In genomic region chr15:39628131-39628482, GRCh38 we compare ENCODE assay signal across 10 cellular contexts. TPM values are rescaled to one million over a fixed set of nuclear protein-coding genes. Genes with fewer than 3 reads are reported as not detected.
DNase-seq lines count a peak whose midpoint lies in the region; ATAC-seq, FAIRE-seq and TF ChIP-seq lines count a peak whose summit lies in the region.
"Had no signal": no experiment of that assay in that cellular context is flagged by ENCODE, and none has a peak within 500 bp of the region (broad histone marks: within the 10 kb centered on the region; RNA-seq: fewer than 3 reads in every experiment).

No MANE protein-coding gene starts in this region.

- TF ChIP-seq POLR2A in stomach (IDR thresholded peaks at IDR 0.05) (no peak), GM12891 (IDR thresholded peaks at IDR 0.05; ENCODE audit: low read depth, low read length) (no peak), GM18505 (IDR thresholded peaks at IDR 0.05; ENCODE audit: borderline replicate concordance, extremely low read depth, insufficient read depth, insufficient read length) (no peak)

- peak overlapping the region; percentile 52 for H3K27ac Mint-ChIP-seq in activated CD8-positive, alpha-beta memory T cell treated with anti-CD3 and anti-CD28 coated beads, Interleukin-2, amount 10 ng/mL, durations not matched to agents 7 days and 5 days

- no peaks in the 10 kb centered on the region for H3K36me3 ChIP-seq in stomach
- H3K36me3 ChIP-seq: neutrophil had no signal

- DNase-seq in activated CD8-positive, alpha-beta memory T cell treated with anti-CD3 and anti-CD28 coated beads, Interleukin-2, amount 10 ng/mL, durations not matched to agents 7 days and 5 days = no peak
- DNase-seq in activated CD8-positive, alpha-beta memory T cell treated with anti-CD3 and anti-CD28 coated beads for 24 hours = no peak
- no peak for DNase-seq in cardiac fibroblast (ENCODE audit: low read depth in 2 of 2)
- peak; percentile 40 for DNase-seq in iris pigment epithelial cell (ENCODE audit: low read depth)
- no peak for DNase-seq in stomach
- no peak for DNase-seq in GM12891 (ENCODE audit: insufficient read length, low spot score)
- DNase-seq in central memory CD4-positive, alpha-beta T cell = no peak
- DNase-seq: hypothalamus had no signal

- intact Hi-C loops in stomach (cut with DNase I; ENCODE audit: low total_unique reads) = no loop called here

- no peak for ATAC-seq in activated CD8-positive, alpha-beta memory T cell treated with anti-CD3 and anti-CD28 coated beads, Interleukin-2, amount 10 ng/mL, durations not matched to agents 7 days and 5 days
- no peak for ATAC-seq in GM18505 (IDR thresholded peaks at IDR 0.05; ENCODE audit: unreplicated experiment)

- FAIRE-seq in GM12891 (lab: Jason Lieb, UNC) = no peak

- H3K27me3 Mint-ChIP-seq in activated CD8-positive, alpha-beta memory T cell treated with anti-CD3 and anti-CD28 coated beads, Interleukin-2, amount 10 ng/mL, durations not matched to agents 7 days and 5 days = no peaks in the 10 kb centered on the region

- H3K4me3 Mint-ChIP-seq in activated CD8-positive, alpha-beta memory T cell treated with anti-CD3 and anti-CD28 coated beads, Interleukin-2, amount 10 ng/mL, durations not matched to agents 7 days and 5 days = no peak overlapping the region

- H3K9me3 ChIP-seq in stomach = no peaks in the 10 kb centered on the region
- H3K9me3 ChIP-seq: neutrophil had no signal

- peak overlapping the region in 4 of 5 donors; percentile 22 to 61 (median 57) for H3K27ac ChIP-seq in stomach
- H3K27ac ChIP-seq: neutrophil had no signal

- peaks cover 9 to 40% (median 28%) of the 10 kb centered on the region in 4 donors for H3K4me1 ChIP-seq in stomach

- 29 to 56% (median 33%) methylated on average over 5 of the region's 5 CpGs for WGBS in stomach, 5 donors

- peak; percentile 19 for TF ChIP-seq CTCF in cardiac fibroblast (IDR thresholded peaks at IDR 0.05; ENCODE audit: low read depth, low read length)
- TF ChIP-seq CTCF in stomach (IDR thresholded peaks at IDR 0.05) = peak in 1 of 7 experiments; percentile 19

- peaks cover 2% of the 10 kb centered on the region for H3K9me3 Mint-ChIP-seq in activated CD8-positive, alpha-beta memory T cell treated with anti-CD3 and anti-CD28 coated beads, Interleukin-2, amount 10 ng/mL, durations not matched to agents 7 days and 5 days (ENCODE audit: low read depth)

- TF ChIP-seq EP300 in stomach (IDR thresholded peaks at IDR 0.05) = no peak

- H3K4me1 Mint-ChIP-seq in activated CD8-positive, alpha-beta memory T cell treated with anti-CD3 and anti-CD28 coated beads, Interleukin-2, amount 10 ng/mL, durations not matched to agents 7 days and 5 days = peaks cover 81% of the 10 kb centered on the region

- CTCF ChIA-PET in activated CD8-positive, alpha-beta memory T cell treated with anti-CD3 and anti-CD28 coated beads, Interleukin-2, amount 10 ng/mL, durations not matched to agents 7 days and 5 days (lab: Charles Lee) = interaction anchor here (1.1 to 3.2 kb wide), 4 partner anchors 13 to 56 kb away, joined by 3 to 18 read pairs (median 4); partner anchors contain the start of gene THBS1

- H3K27me3 ChIP-seq in stomach = no peaks in the 10 kb centered on the region
- H3K27me3 ChIP-seq: neutrophil had no signal

- H3K4me3 ChIP-seq in cardiac fibroblast (replicated peaks in 1 of 2; ENCODE audit: low read depth in 2 of 2, low read length in 2 of 2) (no peak overlapping the region), stomach (no peak overlapping the region)

- peaks cover 34% of the 10 kb centered on the region for H3K36me3 Mint-ChIP-seq in activated CD8-positive, alpha-beta memory T cell treated with anti-CD3 and anti-CD28 coated beads, Interleukin-2, amount 10 ng/mL, durations not matched to agents 7 days and 5 days

TF ChIP-seq in GM12891, 5 proteins besides CTCF, POLR2A, EP300 and RAD21:
- TF ChIP-seq POU2F2 (IDR thresholded peaks at IDR 0.05; ENCODE audit: low read depth, low read length) (no peak), SPI1 (IDR thresholded peaks at IDR 0.05; ENCODE audit: low read depth, low read length) (no peak), TAF1 (IDR thresholded peaks at IDR 0.05; ENCODE audit: low read depth, low read length) (no peak), PAX5 (IDR thresholded peaks at IDR 0.05; ENCODE audit: insufficient read depth, low read length, severe bottlenecking) (no peak), POLR2AphosphoS5 (IDR thresholded peaks at IDR 0.05; ENCODE audit: low read depth, low read length) (no peak)
TF ChIP-seq in GM12891: peak in this region for 0.

RNA-seq across cellular contexts. Expression of gene THBS1, which starts 47.2 kb away (rescaled TPM):
- 1 to 10 TPM in 1 of 2 experiments, under 1 TPM in 1; 0.91 to 1.4 TPM for total RNA-seq in activated CD8-positive, alpha-beta memory T cell treated with anti-CD3 and anti-CD28 coated beads, Interleukin-2, amount 10 ng/mL, durations not matched to agents 7 days and 5 days
- total RNA-seq in stomach = 100 to 1,000 TPM; 112 to 842 (median 505) TPM
- polyA plus RNA-seq in stomach = 10 to 100 TPM; 12.9 to 18.2 (median 16.0) TPM
- 0.24 TPM for polyA plus RNA-seq in GM12891 (2012; ENCODE audit: low read depth, missing spikeins)

Comparison
In these comparisons a context has a peak if more than half of its experiments do, and no peak if none do; other contexts are left out.
1. RNA of gene THBS1, which starts 47.2 kb away (total RNA-seq): 112 to 842 TPM in stomach; 0.91 to 1.4 TPM in activated CD8-positive, alpha-beta memory T cell treated with anti-CD3 and anti-CD28 coated beads, Interleukin-2, amount 10 ng/mL, durations not matched to agents 7 days and 5 days; every median in the first group is over 10 times any median in the second.